ENCODE assay signal across 19 cellular contexts in the genomic region with DNA sequence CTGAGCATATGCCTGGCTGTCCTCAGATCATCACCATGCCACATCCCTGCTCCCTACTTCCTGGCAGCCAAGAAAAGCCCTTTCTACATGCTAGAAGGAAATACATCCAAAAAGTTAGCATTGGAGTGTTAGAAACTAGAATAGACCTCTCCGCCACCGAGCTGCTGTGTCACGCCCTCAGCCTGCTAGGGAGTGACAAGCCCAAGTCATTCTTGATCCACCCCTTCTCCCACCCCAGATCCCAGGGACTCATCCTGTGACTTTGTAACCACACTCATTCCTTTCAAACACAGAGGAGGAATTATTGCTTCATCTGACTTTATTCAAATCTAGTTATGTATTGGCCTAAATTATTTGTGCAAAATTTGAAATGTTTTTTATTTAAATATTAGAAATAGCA.
"Had no signal": no experiment of that assay in that cellular context is flagged by ENCODE, and none has a peak within 500 bp of the region (broad histone marks: within the 10 kb centered on the region; RNA-seq: fewer than 3 reads in every experiment).

No MANE protein-coding gene starts in this region.

- H3K9me3 ChIP-seq: esophagus muscularis mucosa, gastroesophageal sphincter, right lobe of liver had no signal

- H3K27ac ChIP-seq: brain microvascular endothelial cell, esophagus muscularis mucosa, gastroesophageal sphincter, left lung, neural progenitor cell, right lobe of liver, WERI-Rb-1 had no signal

- H3K27me3 ChIP-seq: brain microvascular endothelial cell, esophagus muscularis mucosa, gastroesophageal sphincter, heart right ventricle, left lung, neural progenitor cell, right lobe of liver had no signal

- H3K4me1 ChIP-seq: left lung, neural progenitor cell had no signal

- H3K27me3 Mint-ChIP-seq: activated CD8-positive, alpha-beta memory T cell treated with anti-CD3 and anti-CD28 coated beads, Interleukin-2, amount 10 ng/mL, durations not matched to agents 7 days and 5 days had no signal

- H2AFZ ChIP-seq: neural progenitor cell had no signal

- H3K4me2 ChIP-seq: neural progenitor cell, smooth muscle cell had no signal

- DNase-seq: activated CD4-positive, alpha-beta T cell treated with anti-CD3 and anti-CD28 coated beads, Interleukin-2, amount 50 U/mL, for 4 hours; activated CD8-positive, alpha-beta memory T cell treated with anti-CD3 and anti-CD28 coated beads, Interleukin-2, amount 10 ng/mL, durations not matched to agents 7 days and 5 days; activated naive CD4-positive, alpha-beta T cell treated with anti-CD3 and anti-CD28 coated beads for 36 hours; activated T-cell treated with anti-CD3 and anti-CD28 coated beads, Interleukin-2, amount 50 U/mL, for 1 hour; aorta; brain microvascular endothelial cell; cerebellar nuclear complex; cortex of kidney; heart right ventricle; left lung; midbrain; right lobe of liver; stimulated activated CD4-positive, alpha-beta T cell treated with anti-CD3 and anti-CD28 coated beads, Interleukin-4, amount 100 ng/mL, for 1 hour; WERI-Rb-1 had no signal

- H3K9ac ChIP-seq: neural progenitor cell had no signal

- ATAC-seq: activated CD8-positive, alpha-beta memory T cell treated with anti-CD3 and anti-CD28 coated beads, Interleukin-2, amount 10 ng/mL, durations not matched to agents 7 days and 5 days; gastroesophageal sphincter; heart right ventricle; left lung; right lobe of liver had no signal

- H3K9me3 Mint-ChIP-seq: activated naive CD4-positive, alpha-beta T cell treated with anti-CD3 and anti-CD28 coated beads for 36 hours; neural progenitor cell; T-helper 1 cell treated with Interleukin-12 subunit alpha and Interleukin-12 subunit beta and Interleukin-4 antibody, amounts not matched to agents 30 μg/mL and 1 μg/mL, for 36 hours had no signal

- H3K4me3 ChIP-seq: esophagus muscularis mucosa, gastroesophageal sphincter, heart right ventricle, left lung, neural progenitor cell, right lobe of liver, smooth muscle cell had no signal

- H3K27ac Mint-ChIP-seq: activated CD8-positive, alpha-beta memory T cell treated with anti-CD3 and anti-CD28 coated beads, Interleukin-2, amount 10 ng/mL, durations not matched to agents 7 days and 5 days; activated naive CD4-positive, alpha-beta T cell treated with anti-CD3 and anti-CD28 coated beads for 36 hours; neural progenitor cell; T-helper 1 cell treated with Interleukin-12 subunit alpha and Interleukin-12 subunit beta and Interleukin-4 antibody, amounts not matched to agents 30 μg/mL and 1 μg/mL, for 36 hours had no signal

- H3K4me3 Mint-ChIP-seq: activated CD8-positive, alpha-beta memory T cell treated with anti-CD3 and anti-CD28 coated beads, Interleukin-2, amount 10 ng/mL, durations not matched to agents 7 days and 5 days; activated naive CD4-positive, alpha-beta T cell treated with anti-CD3 and anti-CD28 coated beads for 36 hours; neural progenitor cell; T-helper 1 cell treated with Interleukin-12 subunit alpha and Interleukin-12 subunit beta and Interleukin-4 antibody, amounts not matched to agents 30 μg/mL and 1 μg/mL, for 36 hours had no signal

- H3K4me1 Mint-ChIP-seq: activated CD8-positive, alpha-beta memory T cell treated with anti-CD3 and anti-CD28 coated beads, Interleukin-2, amount 10 ng/mL, durations not matched to agents 7 days and 5 days had no signal
